In the genomic region with DNA sequence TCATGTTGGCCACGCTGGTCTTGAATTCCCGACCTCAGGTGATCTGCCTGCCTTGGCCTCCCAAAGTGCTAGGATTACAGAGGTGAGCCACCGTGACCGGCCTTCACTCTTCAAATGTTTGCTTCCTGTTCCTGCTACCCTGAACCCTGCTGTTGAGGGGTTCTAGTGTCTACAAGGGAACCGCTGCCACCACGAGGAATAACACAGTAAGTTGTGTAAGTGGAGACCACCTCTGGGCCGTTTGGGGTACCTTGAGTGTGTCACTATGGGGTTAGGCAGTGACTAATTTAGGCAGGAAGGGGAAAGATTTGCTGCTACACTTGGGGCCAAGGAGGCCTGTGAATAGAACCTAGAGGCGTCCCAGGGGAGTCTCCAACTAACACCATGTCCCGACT, we compare ENCODE assay signal across 8 cellular contexts. TPM values are rescaled to one million over a fixed set of nuclear protein-coding genes. Genes with fewer than 3 reads are reported as not detected.
DNase-seq lines count a peak whose midpoint lies in the region; ATAC-seq, FAIRE-seq and TF ChIP-seq lines count a peak whose summit lies in the region.

No MANE protein-coding gene starts in this region.

- H3K4me1 ChIP-seq in A549: peaks cover 32% of the 10 kb centered on the region

- H3K36me3 ChIP-seq in WERI-Rb-1: no peaks in the 10 kb centered on the region

- peaks cover 23 to 47% (median 35%) of the 10 kb centered on the region in 3 donors for H3K4me1 Mint-ChIP-seq in naive B cell

- DNase-seq in A549 (ENCODE audit: low read depth in 1 of 2, low spot score in 1 of 2): peak in 1 of 2 experiments; percentile 43
- peak; percentile 13 for DNase-seq in LHCN-M2 (ENCODE audit: low read depth)
- no peak for DNase-seq in coronary artery (ENCODE audit: low spot score)
- no peak for DNase-seq in naive B cell
- no peak for DNase-seq in WERI-Rb-1
- no peak for DNase-seq in activated CD4-positive, alpha-beta T cell treated with anti-CD3 and anti-CD28 coated beads, Interleukin-2, amount 50 U/mL, for 1 hour

- peak overlapping the region; percentile 93 for H3K4me2 ChIP-seq in A549

- WGBS in A549 (ENCODE audit: missing lambda C conversion rate): under 1% methylated on average over 9 of the region's 9 CpGs

- no peaks in the 10 kb centered on the region for H3K9me3 ChIP-seq in A549
- no peaks in the 10 kb centered on the region for H3K9me3 ChIP-seq in WERI-Rb-1 (ENCODE audit: severe bottlenecking)

- H3K27me3 Mint-ChIP-seq in naive B cell: peaks cover 0 to 8% (median 5%) of the 10 kb centered on the region in 3 donors

- no peak for FAIRE-seq in A549 (lab: Jason Lieb, UNC)

- 0 out of 5 replicates have a peak, but pooled peaks of 1 of the 2 experiments have one; percentile 13 for TF ChIP-seq RAD21 in A549 (conservative IDR thresholded peaks at IDR 0.05 in 1 of 2, IDR thresholded peaks at IDR 0.05 in 1 of 2)

- no peaks in the 10 kb centered on the region for H3K27me3 ChIP-seq in WERI-Rb-1 (ENCODE audit: insufficient read depth, low read depth, severe bottlenecking)

- no peaks in the 10 kb centered on the region for H3K9me3 Mint-ChIP-seq in naive B cell

- H3K27ac ChIP-seq in A549 (peak overlapping the region; percentile 94), coronary artery (peak overlapping the region; percentile 82 to 98), WERI-Rb-1 (no peak overlapping the region)

- H3K4me3 ChIP-seq in A549: peak overlapping the region; percentile 69
- H3K4me3 ChIP-seq in coronary artery: peak overlapping the region; percentile 96
- H3K4me3 ChIP-seq in WERI-Rb-1 (ENCODE audit: low read depth, low read length): no peak overlapping the region; the same call in 1 of the 2 replicates

- peaks cover 0 to 8% of the 10 kb centered on the region in 2 donors for H3K36me3 Mint-ChIP-seq in naive B cell

- peak; percentile 8 to 19; a peak in 4 of 6 replicates for ATAC-seq in A549
- ATAC-seq in naive B cell (ENCODE audit: low read depth in 2 of 2): no peak
- no peak for ATAC-seq in HG02885 (IDR thresholded peaks at IDR 0.05; ENCODE audit: poor library complexity, unreplicated experiment)
- no peak for ATAC-seq in GM18868 (IDR thresholded peaks at IDR 0.05; ENCODE audit: unreplicated experiment)

- POLR2A ChIA-PET in A549 (lab: Yijun Ruan, JAX): interaction anchor here (0.6 to 4.2 kb wide), 17 partner anchors 9 to 583 kb away, joined by 3 to 54 read pairs (median 4); partner anchors contain the start of genes CNOT3, LENG8 and MBOAT7

- peak overlapping the region; percentile 47 to 98 (median 78) for H3K4me3 Mint-ChIP-seq in naive B cell

- peak overlapping the region; percentile 97 to 100 (median 100) for H3K27ac Mint-ChIP-seq in naive B cell

- TF ChIP-seq POLR2A in A549 (IDR thresholded peaks at IDR 0.05; ENCODE audit: low read length): no peak

- TF ChIP-seq CTCF in A549 (IDR thresholded peaks at IDR 0.05) (no peak), coronary artery (IDR thresholded peaks at IDR 0.05) (no peak), WERI-Rb-1 (IDR thresholded peaks at IDR 0.05; ENCODE audit: low read depth, low read length) (no peak)

- CTCF ChIA-PET in A549 (lab: Yijun Ruan, JAX): interaction anchor here (0.8 to 3.9 kb wide), 13 partner anchors 13 to 165 kb away, joined by 3 to 27 read pairs (median 4); no protein-coding TSS in a partner anchor

- TF ChIP-seq EP300 in A549 (IDR thresholded peaks at IDR 0.05): no peak

TF ChIP-seq in A549, 52 proteins besides CTCF, POLR2A, EP300 and RAD21:
- TF ChIP-seq HDAC2 (IDR thresholded peaks at IDR 0.05): no peak
- TF ChIP-seq, protein P1, sequence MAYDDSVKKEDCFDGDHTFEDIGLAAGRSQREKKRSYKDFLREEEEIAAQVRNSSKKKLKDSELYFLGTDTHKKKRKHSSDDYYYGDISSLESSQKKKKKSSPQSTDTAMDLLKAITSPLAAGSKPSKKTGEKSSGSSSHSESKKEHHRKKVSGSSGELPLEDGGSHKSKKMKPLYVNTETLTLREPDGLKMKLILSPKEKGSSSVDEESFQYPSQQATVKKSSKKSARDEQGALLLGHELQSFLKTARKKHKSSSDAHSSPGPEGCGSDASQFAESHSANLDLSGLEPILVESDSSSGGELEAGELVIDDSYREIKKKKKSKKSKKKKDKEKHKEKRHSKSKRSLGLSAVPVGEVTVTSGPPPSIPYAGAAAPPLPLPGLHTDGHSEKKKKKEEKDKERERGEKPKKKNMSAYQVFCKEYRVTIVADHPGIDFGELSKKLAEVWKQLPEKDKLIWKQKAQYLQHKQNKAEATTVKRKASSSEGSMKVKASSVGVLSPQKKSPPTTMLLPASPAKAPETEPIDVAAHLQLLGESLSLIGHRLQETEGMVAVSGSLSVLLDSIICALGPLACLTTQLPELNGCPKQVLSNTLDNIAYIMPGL (CRISPR knock-in tag; IDR thresholded peaks at IDR 0.05; ENCODE audit: borderline replicate concordance): peak; percentile 76; the same call in 1 of the 2 replicates
- no peak for TF ChIP-seq TFCP2L1 (CRISPR knock-in tag; IDR thresholded peaks at IDR 0.05)
- peak; percentile 46; the same call in 1 of the 2 replicates for TF ChIP-seq HOXB13 (CRISPR knock-in tag; IDR thresholded peaks at IDR 0.05; ENCODE audit: low read depth)
- no peak for TF ChIP-seq FOXS1 (CRISPR knock-in tag; IDR thresholded peaks at IDR 0.05)
- peak; percentile 71; the same call in 1 of the 2 replicates for TF ChIP-seq TP53 (CRISPR knock-in tag; IDR thresholded peaks at IDR 0.05)
- 0 out of 2 replicates have a peak, but pooled peaks have one; percentile 62 for TF ChIP-seq HOXB5 (CRISPR knock-in tag; IDR thresholded peaks at IDR 0.05)

RNA-seq across cellular contexts. Expression of gene MYADM, which starts 2.2 kb away (rescaled TPM):
- polyA plus RNA-seq in A549 (2011; rRNA removed): 37.7 and 56.1 TPM in 2 replicates
- polyA plus RNA-seq in A549 (2012; cell fraction: cytosol; rRNA removed): 83.9 and 158 TPM in 2 replicates
- 385 and 422 TPM in 2 replicates for polyA plus RNA-seq in A549 (2012; cell fraction: nucleus; rRNA removed)
- 90.4 to 103 TPM (median 90.7 TPM) in 3 replicates for polyA plus RNA-seq in A549 (2017; fragmentation: RNase III; extraction: RNeasy Plus Mini Kit Qiagen cat#74134 plus additional on column Dnase treatment)
- 50.8 and 63.0 TPM in 2 replicates for polyA minus RNA-seq in A549 (2011; rRNA and poly(A)+ RNA removed)
- total RNA-seq in LHCN-M2 (2014; rRNA removed): 39.7 and 39.9 TPM in 2 replicates
- 41.3 TPM for polyA plus RNA-seq in LHCN-M2 (2012)
- polyA plus RNA-seq in naive B cell (ENCODE audit: low read depth in 6 of 6): 10 to 100 TPM; 13.8 to 56.4 (median 34.9) TPM

RNA-seq across cellular contexts. Expression of gene PRKCG, which starts 16.5 kb away (rescaled TPM):
- 0.61 and 0.79 TPM in 2 replicates for polyA plus RNA-seq in A549 (2011; rRNA removed)
- polyA plus RNA-seq in A549 (2012; cell fraction: cytosol; rRNA removed): 1.2 and 1.3 TPM in 2 replicates
- 8.9 and 9.2 TPM in 2 replicates for polyA plus RNA-seq in A549 (2012; cell fraction: nucleus; rRNA removed)
- polyA plus RNA-seq in A549 (2017; fragmentation: RNase III; extraction: RNeasy Plus Mini Kit Qiagen cat#74134 plus additional on column Dnase treatment): 0.81 to 0.96 TPM (median 0.81 TPM) in 3 replicates
- polyA minus RNA-seq in A549 (2011; rRNA and poly(A)+ RNA removed): 1.5 and 2.6 TPM in 2 replicates
- total RNA-seq in LHCN-M2 (2014; rRNA removed): not detected in 2 replicates
- 0.02 TPM for polyA plus RNA-seq in LHCN-M2 (2012)
- under 1 TPM in 2 of 6 donors, not detected in 4; 0.31 to 0.35 TPM for polyA plus RNA-seq in naive B cell (ENCODE audit: low read depth in 6 of 6)

RNA-seq across cellular contexts. Expression of gene NLRP12, which starts 41.4 kb away (rescaled TPM):
- 0.03 and 0.04 TPM in 2 replicates for polyA plus RNA-seq in A549 (2011; rRNA removed)
- 0.01 and 0.03 TPM in 2 replicates for polyA plus RNA-seq in A549 (2012; cell fraction: cytosol; rRNA removed)
- 0.01 TPM in 1 of 2 replicates, not detected in the other for polyA plus RNA-seq in A549 (2012; cell fraction: nucleus; rRNA removed)
- polyA plus RNA-seq in A549 (2017; fragmentation: RNase III; extraction: RNeasy Plus Mini Kit Qiagen cat#74134 plus additional on column Dnase treatment): 0.03 TPM in 1 of 3 replicates, not detected in the others
- polyA minus RNA-seq in A549 (2011; rRNA and poly(A)+ RNA removed): 0.25 TPM in 1 of 2 replicates, not detected in the other
- not detected in 2 replicates for total RNA-seq in LHCN-M2 (2014; rRNA removed)
- not detected for polyA plus RNA-seq in LHCN-M2 (2012)
- under 1 TPM in 5 of 6 donors, not detected in 1; 0.06 to 0.13 (median 0.11) TPM for polyA plus RNA-seq in naive B cell (ENCODE audit: low read depth in 6 of 6)

RNA-seq across cellular contexts. Expression of gene CACNG7, which starts 43.6 kb away (rescaled TPM):
- polyA plus RNA-seq in A549 (2011; rRNA removed): 11.5 and 12.8 TPM in 2 replicates
- polyA plus RNA-seq in A549 (2012; cell fraction: cytosol; rRNA removed): 26.4 and 37.4 TPM in 2 replicates
- 33.7 and 37.2 TPM in 2 replicates for polyA plus RNA-seq in A549 (2012; cell fraction: nucleus; rRNA removed)
- polyA plus RNA-seq in A549 (2017; fragmentation: RNase III; extraction: RNeasy Plus Mini Kit Qiagen cat#74134 plus additional on column Dnase treatment): 6.3 to 7.6 TPM (median 6.8 TPM) in 3 replicates
- 6.0 and 7.6 TPM in 2 replicates for polyA minus RNA-seq in A549 (2011; rRNA and poly(A)+ RNA removed)
- total RNA-seq in LHCN-M2 (2014; rRNA removed): 0.13 and 0.23 TPM in 2 replicates
- polyA plus RNA-seq in LHCN-M2 (2012): not detected
- polyA plus RNA-seq in naive B cell (ENCODE audit: low read depth in 6 of 6): not detected

Comparison
In these comparisons a context has a peak if more than half of its experiments do, and no peak if none do; other contexts are left out.
1. ATAC-seq: peak in A549 (2 of 2); none in naive B cell (0 of 2), HG02885 (single experiment) and GM18868 (single experiment).